19 cellular contexts compared by ENCODE assay signal in the genomic region with DNA sequence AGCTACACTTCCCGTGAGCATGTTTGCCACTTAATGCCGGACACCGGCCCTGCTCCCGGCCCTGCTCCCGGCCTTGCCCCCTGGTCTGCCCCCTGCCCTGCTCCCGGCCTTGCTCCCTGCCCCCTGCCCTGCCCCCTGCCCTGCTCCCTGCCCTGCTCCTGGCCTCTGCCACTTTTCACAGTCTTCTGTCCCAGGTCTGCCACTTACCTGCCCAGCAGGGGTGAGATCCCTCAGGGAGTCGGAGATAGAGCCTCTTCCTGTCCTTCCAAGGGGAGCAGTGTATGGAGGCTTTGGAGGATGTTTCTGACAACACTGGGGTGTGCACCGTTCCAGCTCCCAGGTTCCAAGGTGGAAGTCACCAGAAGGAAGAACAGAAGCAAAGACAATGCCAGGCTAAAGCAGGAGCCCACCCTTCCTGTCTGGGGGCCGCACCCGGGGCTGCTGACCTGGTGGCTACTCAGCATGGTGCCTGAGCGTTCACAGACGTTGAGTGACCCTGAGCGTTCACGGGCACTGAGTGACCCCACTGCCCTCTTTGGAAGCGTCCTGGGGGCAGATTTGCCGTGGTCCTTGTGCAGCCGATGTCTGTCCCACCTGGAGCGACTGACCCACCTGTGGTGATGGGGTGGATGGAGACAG.
DNase-seq lines count a peak whose midpoint lies in the region; ATAC-seq and TF ChIP-seq lines count a peak whose summit lies in the region.
"Had no signal": no experiment of that assay in that cellular context is flagged by ENCODE, and none has a peak within 500 bp of the region (broad histone marks: within the 10 kb centered on the region; RNA-seq: fewer than 3 reads in every experiment).

No MANE protein-coding gene starts in this region.

- peaks cover 2% of the 10 kb centered on the region for H3K36me3 Mint-ChIP-seq in activated CD8-positive, alpha-beta memory T cell treated with anti-CD3 and anti-CD28 coated beads, Interleukin-2, amount 10 ng/mL, durations not matched to agents 7 days and 5 days
- H3K36me3 Mint-ChIP-seq in IgD-negative memory B cell: no peaks in the 10 kb centered on the region
- H3K36me3 Mint-ChIP-seq: activated naive CD4-positive, alpha-beta T cell treated with anti-CD3 and anti-CD28 coated beads, Interleukin-2, amount 50 U/mL, for 24 hours; CD4-positive, alpha-beta memory T cell had no signal

- CTCF ChIA-PET in activated CD8-positive, alpha-beta memory T cell treated with anti-CD3 and anti-CD28 coated beads, Interleukin-2, amount 10 ng/mL, durations not matched to agents 7 days and 5 days (lab: Charles Lee): no interaction called here

- H3K4me1 Mint-ChIP-seq in activated CD8-positive, alpha-beta memory T cell treated with anti-CD3 and anti-CD28 coated beads, Interleukin-2, amount 10 ng/mL, durations not matched to agents 7 days and 5 days: peaks cover 35% of the 10 kb centered on the region
- peaks cover 16 to 26% (median 17%) of the 10 kb centered on the region in 3 donors for H3K4me1 Mint-ChIP-seq in IgD-negative memory B cell

- H3K36me3 ChIP-seq in sigmoid colon: no peaks in the 10 kb centered on the region
- H3K36me3 ChIP-seq: breast epithelium, esophagus squamous epithelium had no signal

- H3K27ac Mint-ChIP-seq in activated CD8-positive, alpha-beta memory T cell treated with anti-CD3 and anti-CD28 coated beads, Interleukin-2, amount 10 ng/mL, durations not matched to agents 7 days and 5 days: no peak overlapping the region
- peak overlapping the region in 2 of 3 donors; percentile 64 to 75 for H3K27ac Mint-ChIP-seq in IgD-negative memory B cell
- H3K27ac Mint-ChIP-seq: activated naive CD4-positive, alpha-beta T cell treated with anti-CD3 and anti-CD28 coated beads, Interleukin-2, amount 50 U/mL, for 24 hours had no signal

- no peak overlapping the region for H3K4me3 ChIP-seq in right cardiac atrium (ENCODE audit: low read length)
- H3K4me3 ChIP-seq in sigmoid colon: no peak overlapping the region
- H3K4me3 ChIP-seq: breast epithelium, esophagus squamous epithelium, K562, mucosa of descending colon, SK-N-MC had no signal

- H3K9me3 ChIP-seq in right cardiac atrium (ENCODE audit: control insufficient read depth, low read length) (no peaks in the 10 kb centered on the region), sigmoid colon (no peaks in the 10 kb centered on the region)
- H3K9me3 ChIP-seq: breast epithelium, esophagus squamous epithelium, mucosa of descending colon had no signal

- H3K27me3 ChIP-seq in right cardiac atrium (ENCODE audit: control insufficient read depth, insufficient read depth) (no peaks in the 10 kb centered on the region), sigmoid colon (no peaks in the 10 kb centered on the region)
- H3K27me3 ChIP-seq: breast epithelium had no signal

- intact Hi-C loops in right cardiac atrium (cut with DNase I): no loop called here
- intact Hi-C loops in sigmoid colon (cut with DNase I): no loop called here

- WGBS in right cardiac atrium: 85% methylated on average over 18 of the region's 18 CpGs
- whole genome bisulfite sequencing in sigmoid colon, 2 donors: 85 to 89% methylated on average over 18 of the region's 18 CpGs

- no peak for TF ChIP-seq CTCF in sigmoid colon (IDR thresholded peaks at IDR 0.05)

- no peak overlapping the region for H3K27ac ChIP-seq in right cardiac atrium (ENCODE audit: low read length)
- no peak overlapping the region for H3K27ac ChIP-seq in sigmoid colon
- H3K27ac ChIP-seq: breast epithelium, esophagus squamous epithelium, SK-N-MC had no signal

- no peaks in the 10 kb centered on the region for H3K9me3 Mint-ChIP-seq in activated CD8-positive, alpha-beta memory T cell treated with anti-CD3 and anti-CD28 coated beads, Interleukin-2, amount 10 ng/mL, durations not matched to agents 7 days and 5 days (ENCODE audit: low read depth)
- no peaks in the 10 kb centered on the region for H3K9me3 Mint-ChIP-seq in IgD-negative memory B cell
- H3K9me3 Mint-ChIP-seq: activated naive CD4-positive, alpha-beta T cell treated with anti-CD3 and anti-CD28 coated beads, Interleukin-2, amount 50 U/mL, for 24 hours; stimulated activated naive CD8-positive, alpha-beta T cell treated with anti-CD3 and anti-CD28 coated beads, Interleukin-15, Interleukin-2, amounts not matched to agents 100 ng/mL and 50 ng/mL, for 24 hours had no signal

- peak; percentile 25 for DNase-seq in activated CD8-positive, alpha-beta memory T cell treated with anti-CD3 and anti-CD28 coated beads, Interleukin-2, amount 10 ng/mL, durations not matched to agents 7 days and 5 days
- DNase-seq in activated CD8-positive, alpha-beta memory T cell treated with anti-CD3 and anti-CD28 coated beads for 24 hours: no peak
- peak in 2 of 3 donors; percentile 39 to 40 for DNase-seq in right cardiac atrium
- peak; percentile 38 for DNase-seq in sigmoid colon
- DNase-seq: CD4-positive, alpha-beta memory T cell; DMS79 treated with DMSO at 0.1 percent for 48 hours; esophagus squamous epithelium; mucosa of descending colon; NCI-H526 treated with DMSO at 0.1 percent for 48 hours; occipital lobe had no signal

- no peak for ATAC-seq in activated CD8-positive, alpha-beta memory T cell treated with anti-CD3 and anti-CD28 coated beads, Interleukin-2, amount 10 ng/mL, durations not matched to agents 7 days and 5 days
- no peak for ATAC-seq in right cardiac atrium
- ATAC-seq in HG02588 (IDR thresholded peaks at IDR 0.05; ENCODE audit: unreplicated experiment): no peak
- no peak for ATAC-seq in GM18858 (IDR thresholded peaks at IDR 0.05; ENCODE audit: unreplicated experiment)
- ATAC-seq in GM18861 (IDR thresholded peaks at IDR 0.05; ENCODE audit: unreplicated experiment): no peak
- ATAC-seq: K562, mucosa of descending colon had no signal

- no peak for TF ChIP-seq EP300 in sigmoid colon (IDR thresholded peaks at IDR 0.05)

- no peak for TF ChIP-seq POLR2A in sigmoid colon (IDR thresholded peaks at IDR 0.05)

- H3K27me3 Mint-ChIP-seq in activated CD8-positive, alpha-beta memory T cell treated with anti-CD3 and anti-CD28 coated beads, Interleukin-2, amount 10 ng/mL, durations not matched to agents 7 days and 5 days: peaks cover 6% of the 10 kb centered on the region
- H3K27me3 Mint-ChIP-seq in IgD-negative memory B cell: peaks cover 5% of the 10 kb centered on the region
- H3K27me3 Mint-ChIP-seq: activated naive CD4-positive, alpha-beta T cell treated with anti-CD3 and anti-CD28 coated beads, Interleukin-2, amount 50 U/mL, for 24 hours; CD4-positive, alpha-beta memory T cell; stimulated activated naive CD8-positive, alpha-beta T cell treated with anti-CD3 and anti-CD28 coated beads, Interleukin-15, Interleukin-2, amounts not matched to agents 100 ng/mL and 50 ng/mL, for 24 hours had no signal

- no peak overlapping the region for H3K4me3 Mint-ChIP-seq in activated CD8-positive, alpha-beta memory T cell treated with anti-CD3 and anti-CD28 coated beads, Interleukin-2, amount 10 ng/mL, durations not matched to agents 7 days and 5 days
- peak overlapping the region in 1 of 4 donors; percentile 78 for H3K4me3 Mint-ChIP-seq in IgD-negative memory B cell
- H3K4me3 Mint-ChIP-seq: stimulated activated naive CD8-positive, alpha-beta T cell treated with anti-CD3 and anti-CD28 coated beads, Interleukin-15, Interleukin-2, amounts not matched to agents 100 ng/mL and 50 ng/mL, for 24 hours had no signal

- H3K4me1 ChIP-seq in right cardiac atrium (ENCODE audit: control insufficient read depth, insufficient read depth, low read length) (no peaks in the 10 kb centered on the region), sigmoid colon (peaks cover 0 to 12% (median 0%) of the 10 kb centered on the region in 4 donors)
- H3K4me1 ChIP-seq: breast epithelium had no signal
